Comparison of ENCODE assay signal across 8 cellular contexts in genomic region chr22:20920881-20921203, GRCh38. TPM values are rescaled to one million over a fixed set of nuclear protein-coding genes. Genes with fewer than 3 reads are reported as not detected.
DNase-seq lines count a peak whose midpoint lies in the region; ATAC-seq, FAIRE-seq and TF ChIP-seq lines count a peak whose summit lies in the region.

No MANE protein-coding gene starts in this region.

- H3K9me3 ChIP-seq in SK-N-MC (ENCODE audit: low read depth, low read length) (no peaks in the 10 kb centered on the region), fibroblast of lung (ENCODE audit: control insufficient read depth, insufficient read depth, low read depth, low read length) (no peaks in the 10 kb centered on the region), body of pancreas (no peaks in the 10 kb centered on the region)

- peak overlapping the region; percentile 82 for H3K4me3 ChIP-seq in GM08714 (ENCODE audit: low read length)
- peak overlapping the region; percentile 80 for H3K4me3 ChIP-seq in SK-N-MC
- H3K4me3 ChIP-seq in fibroblast of lung (replicated peaks in 1 of 4; ENCODE audit: control extremely low read depth in 1 of 4, insufficient read depth in 1 of 4, low read depth in 3 of 4, low read length in 4 of 4) = peak overlapping the region; percentile 75 to 99 (median 90)
- H3K4me3 ChIP-seq in retinal pigment epithelial cell (ENCODE audit: low read length) = peak overlapping the region; percentile 96
- H3K4me3 ChIP-seq in body of pancreas = no peak overlapping the region

- H3K4me1 ChIP-seq in fibroblast of lung (ENCODE audit: control insufficient read depth, extremely low read depth, insufficient read depth, low read length) (peaks cover 11% of the 10 kb centered on the region), body of pancreas (peaks cover 50% of the 10 kb centered on the region)

- 34 to 41% methylated on average over 3 of the region's 3 CpGs for WGBS in body of pancreas, 2 donors

- TF ChIP-seq POLR2A in GM12892 (IDR thresholded peaks at IDR 0.05; ENCODE audit: low read depth, low read length) (no peak), body of pancreas (IDR thresholded peaks at IDR 0.05) (no peak)

- FAIRE-seq in GM12892 (lab: Jason Lieb, UNC) = no peak

- DNase-seq in SK-N-MC (ENCODE audit: low read depth, low spot score) (no peak), fibroblast of lung (ENCODE audit: low read depth in 2 of 2) (no peak), retinal pigment epithelial cell (ENCODE audit: low read depth) (no peak), GM12892 (ENCODE audit: insufficient read length) (no peak), NCI-H1694 treated with DMSO at 0.1 percent for 48 hours (lab: John Stamatoyannopoulos, UW) (no peak), body of pancreas (no peak), NCI-H2029 (lab: John Stamatoyannopoulos, UW) (no peak)

- TF ChIP-seq CTCF in fibroblast of lung (conservative IDR thresholded peaks at IDR 0.05 in 1 of 2, IDR thresholded peaks at IDR 0.05 in 1 of 2; ENCODE audit: low read depth in 1 of 2, low read length in 2 of 2) = no peak
- no peak for TF ChIP-seq CTCF in retinal pigment epithelial cell (conservative IDR thresholded peaks at IDR 0.05; ENCODE audit: low read depth, low read length)
- TF ChIP-seq CTCF in body of pancreas (IDR thresholded peaks at IDR 0.05) = no peak

- peaks cover 24% of the 10 kb centered on the region for H3K36me3 ChIP-seq in SK-N-MC (ENCODE audit: insufficient read depth, low read length)
- no peaks in the 10 kb centered on the region for H3K36me3 ChIP-seq in fibroblast of lung (ENCODE audit: control insufficient read depth, insufficient read depth, low read length)
- H3K36me3 ChIP-seq in body of pancreas (replicated peaks in 1 of 2; ENCODE audit: insufficient read depth in 1 of 2, low read depth in 2 of 2) = no peaks in the 10 kb centered on the region

- peak overlapping the region; percentile 87 for H3K4me2 ChIP-seq in fibroblast of lung (ENCODE audit: extremely low read depth, insufficient read depth, low read length)

- H2AFZ ChIP-seq in fibroblast of lung (ENCODE audit: low read length) = no peak overlapping the region

- ATAC-seq in body of pancreas = no peak

- H3K27me3 ChIP-seq in fibroblast of lung (ENCODE audit: control insufficient read depth, insufficient read depth, low read length) = no peaks in the 10 kb centered on the region
- H3K27me3 ChIP-seq in body of pancreas = no peaks in the 10 kb centered on the region

- peaks cover 84% of the 10 kb centered on the region for H3K79me2 ChIP-seq in fibroblast of lung (ENCODE audit: control insufficient read depth, insufficient read depth, low read length)

- intact Hi-C loops in body of pancreas (cut with DNase I) = no loop called here

- H3K27ac ChIP-seq in SK-N-MC (no peak overlapping the region), fibroblast of lung (ENCODE audit: insufficient read depth, low read length) (no peak overlapping the region), body of pancreas (no peak overlapping the region)

- H4K20me1 ChIP-seq in fibroblast of lung (ENCODE audit: control insufficient read depth, extremely low read depth, insufficient read depth, low read length) = no peaks in the 10 kb centered on the region

- peak overlapping the region; percentile 88 for H3K9ac ChIP-seq in SK-N-MC (ENCODE audit: insufficient read length)
- H3K9ac ChIP-seq in fibroblast of lung (ENCODE audit: insufficient read depth, low read length) = no peak overlapping the region

RNA-seq across cellular contexts. Expression of gene CRKL, which starts 3.6 kb away (rescaled TPM):
- total RNA-seq in fibroblast of lung = 39.8 and 45.1 TPM in 2 replicates
- 23.8 and 26.0 TPM in 2 replicates for polyA plus RNA-seq in fibroblast of lung
- 23.9 and 24.4 TPM in 2 replicates for polyA plus RNA-seq in fibroblast of lung (2012)
- 31.1 and 39.1 TPM in 2 replicates for polyA minus RNA-seq in fibroblast of lung (ENCODE audit: low replicate concordance)
- polyA plus RNA-seq in GM12892 (2012; ENCODE audit: missing spikeins) = 26.4 TPM
- total RNA-seq in body of pancreas = 10 to 100 TPM; 18.2 to 25.4 TPM

RNA-seq across cellular contexts. Expression of gene AIFM3, which starts 46.2 kb away (rescaled TPM):
- 1.3 and 2.0 TPM in 2 replicates for total RNA-seq in fibroblast of lung
- polyA plus RNA-seq in fibroblast of lung = 0.14 and 0.15 TPM in 2 replicates
- 0.10 and 0.55 TPM in 2 replicates for polyA plus RNA-seq in fibroblast of lung (2012)
- 0.52 and 1.4 TPM in 2 replicates for polyA minus RNA-seq in fibroblast of lung (ENCODE audit: low replicate concordance)
- not detected for polyA plus RNA-seq in GM12892 (2012; ENCODE audit: missing spikeins)
- 1 to 10 TPM in 1 of 2 donors, under 1 TPM in 1; 0.78 to 3.0 TPM for total RNA-seq in body of pancreas

Comparison
In these comparisons a context has a peak if more than half of its experiments do, and no peak if none do; other contexts are left out.
1. H3K4me3 ChIP-seq: peak in GM08714 (single experiment), SK-N-MC (single experiment), fibroblast of lung (4 of 4) and retinal pigment epithelial cell (single experiment); none in body of pancreas (0 of 2).